9 cellular contexts compared by ENCODE assay signal in genomic region chr2:190318514-190318913, GRCh38. TPM values are rescaled to one million over a fixed set of nuclear protein-coding genes. Genes with fewer than 3 reads are reported as not detected.
DNase-seq lines count a peak whose midpoint lies in the region; ATAC-seq, FAIRE-seq and TF ChIP-seq lines count a peak whose summit lies in the region.
"Had no signal": no experiment of that assay in that cellular context is flagged by ENCODE, and none has a peak within 500 bp of the region (broad histone marks: within the 10 kb centered on the region; RNA-seq: fewer than 3 reads in every experiment).

No MANE protein-coding gene starts in this region.

- H3K9ac ChIP-seq in K562 (ENCODE audit: insufficient read depth in 1 of 2, low read depth in 2 of 2, low read length in 2 of 2) = peak overlapping the region; percentile 62 to 66; a peak in 3 of 4 replicates

- peaks cover 4% of the 10 kb centered on the region for H3K36me3 Mint-ChIP-seq in activated naive CD4-positive, alpha-beta T cell treated with anti-CD3 and anti-CD28 coated beads for 36 hours (ENCODE audit: low read depth)
- peaks cover 11% of the 10 kb centered on the region for H3K36me3 Mint-ChIP-seq in type B pancreatic cell

- H3K9me1 ChIP-seq in K562 (ENCODE audit: control insufficient read depth, insufficient read depth, low read length) = no peaks in the 10 kb centered on the region

- peak overlapping the region; percentile 52; the same call in 2 of the 3 replicates for H3K27ac ChIP-seq in K562 (ENCODE audit: extremely low read depth, low read depth, low read length)

- H3K4me1 ChIP-seq in K562 (replicated peaks in 1 of 2; ENCODE audit: control insufficient read depth in 2 of 2, insufficient read depth in 2 of 2, low read length in 2 of 2) = peaks cover 0 to 12% of the 10 kb centered on the region in 2 experiments; a peak in 3 of 5 replicates

- H3K4me1 Mint-ChIP-seq in activated naive CD4-positive, alpha-beta T cell treated with anti-CD3 and anti-CD28 coated beads for 36 hours (ENCODE audit: low read depth) = peaks cover 41% of the 10 kb centered on the region
- H3K4me1 Mint-ChIP-seq in type B pancreatic cell (ENCODE audit: unreplicated experiment) = peaks cover 24% of the 10 kb centered on the region

- POLR2A ChIA-PET in K562 (lab: Yijun Ruan, JAX) = interaction anchor here (0.6 to 2.0 kb wide), 6 partner anchors 9 to 656 kb away, joined by 3 to 6 read pairs (median 3); no protein-coding TSS in a partner anchor

- no peak for DNase-seq in activated naive CD4-positive, alpha-beta T cell treated with anti-CD3 and anti-CD28 coated beads for 36 hours
- DNase-seq in activated naive CD4-positive, alpha-beta T cell treated with anti-CD3 and anti-CD28 coated beads, Interleukin-2, amount 50 U/mL, for 16 hours = no peak
- DNase-seq in K562 (ENCODE audit: extremely low read depth in 1 of 4, low spot score in 3 of 4) (no peak), medulla oblongata (ENCODE audit: extremely low spot score) (peak; percentile 33), type B pancreatic cell (ENCODE audit: extremely low spot score, unreplicated experiment) (no peak), NCI-H446 (lab: John Stamatoyannopoulos, UW) (no peak)
- DNase-seq in stimulated activated CD4-positive, alpha-beta T cell treated with anti-CD3 and anti-CD28 coated beads, Interleukin-2, amount 100 ng/mL, for 48 hours = no peak
- DNase-seq: DMS 273 treated with DMSO at 0.1 percent for 48 hours had no signal

- BruUV-seq in K562 (replicated peaks; lab: Mats Ljungman, UMichigan) = no TSS peak

- intact Hi-C loops in activated naive CD4-positive, alpha-beta T cell treated with anti-CD3 and anti-CD28 coated beads for 36 hours (cut with micrococcal nuclease) = no loop called here
- intact Hi-C loops in K562 (cut with micrococcal nuclease) = loop anchor here (2.0 to 10.0 kb wide), 4 partner anchors 41 to 654 kb away; partner anchors contain the start of gene ASNSD1

- H3K9me3 Mint-ChIP-seq in activated naive CD4-positive, alpha-beta T cell treated with anti-CD3 and anti-CD28 coated beads for 36 hours = no peaks in the 10 kb centered on the region
- no peaks in the 10 kb centered on the region for H3K9me3 Mint-ChIP-seq in type B pancreatic cell

- TF ChIP-seq POLR2A in K562 (conservative IDR thresholded peaks at IDR 0.05) = no peak

- no peaks in the 10 kb centered on the region for H3K9me3 ChIP-seq in K562 (replicated peaks; ENCODE audit: control insufficient read depth, insufficient read depth, low read depth, low read length)

- H3K27me3 Mint-ChIP-seq in activated naive CD4-positive, alpha-beta T cell treated with anti-CD3 and anti-CD28 coated beads for 36 hours (ENCODE audit: low read depth) = no peaks in the 10 kb centered on the region
- no peaks in the 10 kb centered on the region for H3K27me3 Mint-ChIP-seq in type B pancreatic cell

- no peak for FAIRE-seq in K562 (lab: Jason Lieb, UNC)

- in situ Hi-C loops in K562 (cut with MboI) = no loop called here

- peak overlapping the region; percentile 88 for H3K27ac Mint-ChIP-seq in activated naive CD4-positive, alpha-beta T cell treated with anti-CD3 and anti-CD28 coated beads for 36 hours
- peak overlapping the region; percentile 94 for H3K27ac Mint-ChIP-seq in type B pancreatic cell

- TF ChIP-seq RAD21 in K562 (CRISPR knock-in tag; conservative IDR thresholded peaks at IDR 0.05 in 1 of 2, IDR thresholded peaks at IDR 0.05 in 1 of 2) = no peak

- H3K4me2 ChIP-seq in K562 (ENCODE audit: insufficient read depth, low read length) = peak overlapping the region; percentile 96

- no peak for ATAC-seq in K562
- ATAC-seq in HG03196 (IDR thresholded peaks at IDR 0.05; ENCODE audit: unreplicated experiment) = no peak

- peak overlapping the region; percentile 91 for H3K4me3 Mint-ChIP-seq in activated naive CD4-positive, alpha-beta T cell treated with anti-CD3 and anti-CD28 coated beads for 36 hours
- H3K4me3 Mint-ChIP-seq in type B pancreatic cell = peak overlapping the region; percentile 99

- TF ChIP-seq EP300 in K562 (IDR thresholded peaks at IDR 0.05; ENCODE audit: low read length) = no peak

- 14% methylated on average over 4 of the region's 4 CpGs for WGBS in K562 (ENCODE audit: insufficient coverage, low coverage, missing lambda C conversion rate)

- no peaks in the 10 kb centered on the region for H4K20me1 ChIP-seq in K562 (replicated peaks; ENCODE audit: control insufficient read depth, insufficient read depth, low read length)

- H2AFZ ChIP-seq in K562 (ENCODE audit: low read depth, low read length) = peak overlapping the region; percentile 86

- CTCF ChIA-PET in activated naive CD4-positive, alpha-beta T cell treated with anti-CD3 and anti-CD28 coated beads for 36 hours (lab: Charles Lee) = interaction anchor here (0.6 to 1.3 kb wide), 2 partner anchors 73 to 91 kb away, joined by 3 read pairs; no protein-coding TSS in a partner anchor
- CTCF ChIA-PET in K562 (lab: Yijun Ruan, JAX; ENCODE audit: low intra/inter-chr PET ratio) = no interaction called here

- H3K4me3 ChIP-seq in K562 = peak overlapping the region; percentile 72

- TF ChIP-seq CTCF in K562 (IDR thresholded peaks at IDR 0.05 in 2 of 3, conservative IDR thresholded peaks at IDR 0.05 in 1 of 3; ENCODE audit: insufficient read depth in 2 of 3, low read depth in 1 of 3, low read length in 3 of 3) (no peak), type B pancreatic cell (conservative IDR thresholded peaks at IDR 0.05) (no peak)

- H3K36me3 ChIP-seq in K562 (ENCODE audit: control insufficient read depth, insufficient read depth, low read length) = peaks cover 10% of the 10 kb centered on the region; the same call in 1 of the 3 replicates

- H3K27me3 ChIP-seq in K562 (ENCODE audit: control insufficient read depth in 2 of 2, insufficient read depth in 2 of 2, low read length in 2 of 2) = no peaks in the 10 kb centered on the region

- H3K79me2 ChIP-seq in K562 (ENCODE audit: control insufficient read depth, insufficient read depth, low read length) = peaks cover 45% of the 10 kb centered on the region

TF ChIP-seq in K562, 482 proteins besides CTCF, POLR2A, EP300 and RAD21:
- TF ChIP-seq DPF2 (IDR thresholded peaks at IDR 0.05) = no peak
- TF ChIP-seq MAFK (IDR thresholded peaks at IDR 0.05; ENCODE audit: low read length) = peak; percentile 31; the same call in 1 of the 2 replicates
- TF ChIP-seq ZNF316 (IDR thresholded peaks at IDR 0.05) = peak; percentile 74
- peak; percentile 54 for TF ChIP-seq C11orf30 (IDR thresholded peaks at IDR 0.05; ENCODE audit: low read depth)
- TF ChIP-seq MAFG (tag; conservative IDR thresholded peaks at IDR 0.05) = peak; percentile 30; the same call in 1 of the 2 replicates
- no peak for TF ChIP-seq SNAPC5 (CRISPR knock-in tag; IDR thresholded peaks at IDR 0.05)

RNA-seq across cellular contexts. Expression of gene HIBCH, which starts 1.1 kb away (rescaled TPM):
- total RNA-seq in activated naive CD4-positive, alpha-beta T cell treated with anti-CD3 and anti-CD28 coated beads for 36 hours = 10 to 100 TPM; 19.2 TPM
- total RNA-seq in K562 (2011; cell fraction: chromatin; rRNA removed; ENCODE audit: low replicate concordance) = 22.5 and 54.1 TPM in 2 replicates
- 14.1 and 19.7 TPM in 2 replicates for total RNA-seq in K562 (2011; cell fraction: nucleolus; rRNA removed)
- total RNA-seq in K562 (2011; cell fraction: nucleoplasm; rRNA removed) = 31.6 and 50.0 TPM in 2 replicates
- total RNA-seq in K562 (2014; rRNA removed) = 14.9 and 17.0 TPM in 2 replicates
- total RNA-seq in K562 (2014; rRNA removed; fragmentation: Illumina TruSeq; extraction: Trizol) = 31.9 and 34.5 TPM in 2 replicates
- 20.7 and 24.6 TPM in 2 replicates for total RNA-seq in K562 (2015; rRNA removed; fragmentation: Illumina TruSeq; extraction: Trizol)
- total RNA-seq in K562 (2021) = 25.9 and 28.3 TPM in 2 replicates
- 21.5 and 36.3 TPM in 2 replicates for polyA plus RNA-seq in K562 (2011; rRNA removed)
- polyA plus RNA-seq in K562 (2011; cell fraction: cytosol; rRNA removed) = 2.8 and 5.5 TPM in 2 replicates
- polyA plus RNA-seq in K562 (2011; cell fraction: nucleus; rRNA removed) = 17.5 and 21.0 TPM in 2 replicates
- 16.8 and 28.2 TPM in 2 replicates for polyA plus RNA-seq in K562 (2012)
- polyA plus RNA-seq in K562 (2014; fragmentation: Illumina TruSeq; extraction: Trizol) = 25.4 and 25.6 TPM in 2 replicates
- 10 to 100 TPM; 52.8 to 65.4 TPM for polyA plus RNA-seq in K562 (2014; fragmentation: Nextera tagmentation; extraction: Ambion mirVana)
- 24.0 and 26.1 TPM in 2 replicates for polyA plus RNA-seq in K562 (2014; rRNA removed)
- polyA minus RNA-seq in K562 (2011; rRNA and poly(A)+ RNA removed) = 28.5 and 33.6 TPM in 2 replicates
- 8.1 and 10.1 TPM in 2 replicates for polyA minus RNA-seq in K562 (2011; cell fraction: cytosol; rRNA and poly(A)+ RNA removed)
- 20.9 and 30.0 TPM in 2 replicates for polyA minus RNA-seq in K562 (2011; cell fraction: nucleus; rRNA and poly(A)+ RNA removed)
- 28.8 and 46.6 TPM in 2 replicates for total RNA-seq in type B pancreatic cell (ENCODE audit: low replicate concordance)

RNA-seq across cellular contexts. Expression of gene INPP1, which starts 24.9 kb away (rescaled TPM):
- 1 to 10 TPM; 6.3 to 7.0 TPM for total RNA-seq in activated naive CD4-positive, alpha-beta T cell treated with anti-CD3 and anti-CD28 coated beads for 36 hours
- 3.1 and 5.7 TPM in 2 replicates for total RNA-seq in K562 (2011; cell fraction: chromatin; rRNA removed; ENCODE audit: low replicate concordance)
- 1.5 and 2.2 TPM in 2 replicates for total RNA-seq in K562 (2011; cell fraction: nucleolus; rRNA removed)
- total RNA-seq in K562 (2011; cell fraction: nucleoplasm; rRNA removed) = 2.9 and 4.4 TPM in 2 replicates
- total RNA-seq in K562 (2014; rRNA removed) (3.1 and 11.8 TPM in 2 replicates), K562 (2014; rRNA removed; fragmentation: Illumina TruSeq; extraction: Trizol) (6.6 and 6.7 TPM in 2 replicates), K562 (2015; rRNA removed; fragmentation: Illumina TruSeq; extraction: Trizol) (3.3 and 4.5 TPM in 2 replicates), K562 (2021) (5.0 and 5.3 TPM in 2 replicates), type B pancreatic cell (ENCODE audit: low replicate concordance) (17.2 and 21.6 TPM in 2 replicates)
- polyA plus RNA-seq in K562 (2011; rRNA removed) (2.5 and 9.9 TPM in 2 replicates), K562 (2014; fragmentation: Illumina TruSeq; extraction: Trizol) (6.5 and 7.7 TPM in 2 replicates), K562 (2014; fragmentation: Nextera tagmentation; extraction: Ambion mirVana) (1 to 10 TPM; 3.7 to 6.1 TPM), K562 (2014; rRNA removed) (6.3 and 7.7 TPM in 2 replicates)
- 1.6 and 4.4 TPM in 2 replicates for polyA plus RNA-seq in K562 (2011; cell fraction: cytosol; rRNA removed)
- 3.6 and 10.5 TPM in 2 replicates for polyA plus RNA-seq in K562 (2011; cell fraction: nucleus; rRNA removed)
- 3.2 and 6.0 TPM in 2 replicates for polyA plus RNA-seq in K562 (2012)
- polyA minus RNA-seq in K562 (2011; rRNA and poly(A)+ RNA removed) = 1.9 and 8.7 TPM in 2 replicates
- polyA minus RNA-seq in K562 (2011; cell fraction: cytosol; rRNA and poly(A)+ RNA removed) = 1.6 and 3.5 TPM in 2 replicates
- polyA minus RNA-seq in K562 (2011; cell fraction: nucleus; rRNA and poly(A)+ RNA removed) = 0.67 and 2.8 TPM in 2 replicates
